6 cellular contexts compared by ENCODE assay signal in genomic region chr17:15623255-15623654, GRCh38. TPM values are rescaled to one million over a fixed set of nuclear protein-coding genes. Genes with fewer than 3 reads are reported as not detected.
DNase-seq lines count a peak whose midpoint lies in the region.
"Had no signal": no experiment of that assay in that cellular context is flagged by ENCODE, and none has a peak within 500 bp of the region (broad histone marks: within the 10 kb centered on the region; RNA-seq: fewer than 3 reads in every experiment).

No MANE protein-coding gene starts in this region.

- DNase-seq in DMS 273 (lab: John Stamatoyannopoulos, UW; ENCODE audit: unreplicated experiment) (peak; percentile 33), NCI-H2171 treated with DMSO at 0.1 percent for 48 hours (lab: John Stamatoyannopoulos, UW) (peak; percentile 38), cerebellar cortex (ENCODE audit: low spot score) (peak; percentile 79), cerebellum (ENCODE audit: low spot score) (peak; percentile 41)

RNA-seq across cellular contexts. Expression of gene FBXW10B, which starts 3.8 kb away (rescaled TPM):
- 1.4 TPM for total RNA-seq in cerebellum
- total RNA-seq: Caco-2; CD8-positive, alpha-beta T cell had no signal

RNA-seq across cellular contexts. Expression of gene TVP23C, which starts 60.0 kb away (rescaled TPM):
- total RNA-seq in cerebellum: 80.8 TPM

Comparison
In these comparisons a context has a peak if more than half of its experiments do, and no peak if none do; other contexts are left out.
1. Peak in every context shown above with its lines: DNase-seq.